ENCODE assay signal across 22 cellular contexts in genomic region chr18:23399067-23399466, GRCh38.
"Had no signal": no experiment of that assay in that cellular context is flagged by ENCODE, and none has a peak within 500 bp of the region (broad histone marks: within the 10 kb centered on the region; RNA-seq: fewer than 3 reads in every experiment).

No MANE protein-coding gene starts in this region.

- ATAC-seq: heart left ventricle; left lobe of liver; mucosa of descending colon; naive thymus-derived CD8-positive, alpha-beta T cell; psoas muscle; right lobe of liver had no signal

- H2AFZ ChIP-seq: parathyroid adenoma had no signal

- H3K27ac ChIP-seq: heart left ventricle, parathyroid adenoma, psoas muscle, right lobe of liver, spleen, stomach, thoracic aorta had no signal

- H3K4me1 ChIP-seq: psoas muscle had no signal

- H3K9me3 ChIP-seq: heart left ventricle, mucosa of descending colon, psoas muscle, right lobe of liver, spleen, stomach, thoracic aorta had no signal

- H3K9me3 Mint-ChIP-seq: dendritic cell treated with granulocyte-macrophage colony-stimulating factor and Interleukin-4, amounts not matched to agents 40 ng/mL and 50 ng/mL, for 4 days had no signal

- H3K79me2 ChIP-seq: parathyroid adenoma had no signal

- H3K27me3 ChIP-seq: heart left ventricle, right lobe of liver, spleen, stomach had no signal

- H3K36me3 ChIP-seq: right lobe of liver, thoracic aorta had no signal

- H3K27ac Mint-ChIP-seq: dendritic cell treated with granulocyte-macrophage colony-stimulating factor and Interleukin-4, amounts not matched to agents 40 ng/mL and 50 ng/mL, for 4 days had no signal

- H3K4me3 ChIP-seq: heart left ventricle, mucosa of descending colon, psoas muscle, right lobe of liver, spleen, stomach, thoracic aorta had no signal

- H3K4me3 Mint-ChIP-seq: dendritic cell treated with granulocyte-macrophage colony-stimulating factor and Interleukin-4, amounts not matched to agents 40 ng/mL and 50 ng/mL, for 4 days had no signal

- H3K27me3 Mint-ChIP-seq: dendritic cell treated with granulocyte-macrophage colony-stimulating factor and Interleukin-4, amounts not matched to agents 40 ng/mL and 50 ng/mL, for 4 days; naive thymus-derived CD8-positive, alpha-beta T cell had no signal

- DNase-seq: cerebellar nuclear complex; heart left ventricle; hypothalamus; islet precursor cell; mammary epithelial cell; mucosa of descending colon; naive thymus-derived CD8-positive, alpha-beta T cell; psoas muscle; retina; right lobe of liver; spleen; stimulated activated CD4-positive, alpha-beta T cell treated with anti-CD3 and anti-CD28 coated beads, Interleukin-15, amount 100 ng/mL, for 24 hours; stimulated activated CD4-positive, alpha-beta T cell treated with anti-CD3 and anti-CD28 coated beads, Interleukin-1b, Interleukin-23, amount 100 ng/mL, for 48 hours; stimulated activated CD4-positive, alpha-beta T cell treated with anti-CD3 and anti-CD28 coated beads, Interleukin-4, amount 100 ng/mL, for 24 hours; stimulated activated naive CD4-positive, alpha-beta T cell; stomach; substantia nigra; trophoblast cell had no signal
